8 cellular contexts compared by ENCODE assay signal in the genomic region with DNA sequence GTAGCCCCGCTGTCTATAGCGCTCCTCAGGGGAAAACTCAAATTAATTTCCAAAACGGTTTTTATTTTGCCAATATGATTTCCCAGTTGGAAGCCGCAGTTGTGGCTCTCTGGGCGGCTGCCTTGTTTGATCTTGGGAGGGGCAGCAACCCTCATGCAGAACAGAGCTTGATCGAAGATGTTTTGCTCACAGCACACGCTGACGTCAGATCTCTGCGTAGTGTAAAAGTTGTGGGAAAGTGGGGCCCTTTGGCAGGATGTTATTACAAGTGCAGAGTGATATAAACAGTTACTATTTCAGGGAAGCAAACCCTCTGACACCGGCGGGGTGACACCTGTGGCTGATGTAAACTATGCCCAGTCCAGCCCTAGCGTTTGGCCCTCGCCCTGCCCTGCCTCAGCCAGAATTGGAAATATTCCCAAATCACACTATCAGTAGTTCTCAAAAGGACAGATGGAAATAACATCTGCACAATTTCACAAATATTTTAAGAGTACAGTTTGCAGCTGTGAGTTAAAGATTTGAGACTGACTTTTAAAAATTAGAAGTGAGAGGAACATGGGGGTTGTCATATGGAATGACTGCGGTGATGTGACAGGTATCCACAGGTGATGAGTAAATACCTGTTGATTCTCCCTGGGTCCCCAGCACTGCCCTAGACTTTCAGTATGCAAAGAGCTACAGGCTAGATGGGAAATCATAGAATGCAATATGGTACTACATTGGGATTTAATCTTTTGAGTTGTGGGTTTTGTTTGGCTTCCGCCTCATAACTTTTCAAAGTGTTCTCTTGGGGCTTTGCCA. TPM values are rescaled to one million over a fixed set of nuclear protein-coding genes. Genes with fewer than 3 reads are reported as not detected.
DNase-seq lines count a peak whose midpoint lies in the region; ATAC-seq, FAIRE-seq and TF ChIP-seq lines count a peak whose summit lies in the region.

No MANE protein-coding gene starts in this region.

- no peaks in the 10 kb centered on the region for H3K27me3 ChIP-seq in HCT116 (ENCODE audit: insufficient read depth, low read length)
- H3K27me3 ChIP-seq in iPS-20b (ENCODE audit: insufficient read depth, low read length): peaks cover 68% of the 10 kb centered on the region
- no peaks in the 10 kb centered on the region for H3K27me3 ChIP-seq in small intestine (ENCODE audit: control insufficient read depth in 2 of 2, insufficient read depth in 2 of 2, low read length in 2 of 2)

- H3K27ac Mint-ChIP-seq in activated naive CD8-positive, alpha-beta T cell treated with anti-CD3 and anti-CD28 coated beads, Interleukin-2, amount 10 ng/mL, durations not matched to agents 7 days and 5 days: no peak overlapping the region

- no peaks in the 10 kb centered on the region for H3K36me3 ChIP-seq in HCT116 (ENCODE audit: control insufficient read depth in 1 of 2, insufficient read depth in 2 of 2, low read length in 2 of 2)
- no peaks in the 10 kb centered on the region for H3K36me3 ChIP-seq in iPS-20b (ENCODE audit: insufficient read depth, low read depth, low read length)
- H3K36me3 ChIP-seq in small intestine (ENCODE audit: control insufficient read depth in 2 of 2, insufficient read depth in 2 of 2, low read length in 2 of 2): no peaks in the 10 kb centered on the region

- H2AFZ ChIP-seq in HCT116 (ENCODE audit: low read depth, low read length, poor library complexity, severe bottlenecking): no peak overlapping the region

- DNase-seq in HCT116 (ENCODE audit: low read depth, low spot score) (no peak), small intestine (peak; percentile 21), middle frontal gyrus (ENCODE audit: extremely low spot score, low spot score) (no peak), COLO829 (ENCODE audit: low spot score) (no peak)
- DNase-seq in activated naive CD8-positive, alpha-beta T cell treated with anti-CD3 and anti-CD28 coated beads, Interleukin-2, amount 10 ng/mL, durations not matched to agents 7 days and 5 days: no peak

- no peaks in the 10 kb centered on the region for H3K9me2 ChIP-seq in HCT116 (ENCODE audit: insufficient read depth)

- no peak overlapping the region for H3K4me2 ChIP-seq in HCT116 (ENCODE audit: low read length)

- FAIRE-seq in small intestine (lab: Jason Lieb, UNC): no peak

- BruUV-seq in HCT116 (replicated peaks; lab: Mats Ljungman, UMichigan): TSS peak; percentile 60

- CTCF ChIA-PET in HCT116 (lab: Charles Lee): interaction anchor here (1.6 kb wide), 1 partner anchor 17 kb away, joined by 4 read pairs; no protein-coding TSS in a partner anchor

- no peaks in the 10 kb centered on the region for H3K9me3 ChIP-seq in HCT116 (ENCODE audit: control insufficient read depth in 1 of 2, insufficient read depth in 1 of 2, low read depth in 1 of 2, low read length in 2 of 2)
- H3K9me3 ChIP-seq in iPS-20b (ENCODE audit: insufficient read depth, low read depth, low read length): no peaks in the 10 kb centered on the region
- no peaks in the 10 kb centered on the region for H3K9me3 ChIP-seq in small intestine (ENCODE audit: control insufficient read depth, low read depth)

- H3K9ac ChIP-seq in HCT116 (ENCODE audit: low read length): no peak overlapping the region
- H3K9ac ChIP-seq in iPS-20b (ENCODE audit: low read depth, low read length): no peak overlapping the region

- POLR2A ChIA-PET in HCT116 (lab: Charles Lee): no interaction called here
- POLR2A ChIA-PET in activated naive CD8-positive, alpha-beta T cell treated with anti-CD3 and anti-CD28 coated beads, Interleukin-2, amount 10 ng/mL, durations not matched to agents 7 days and 5 days (lab: Charles Lee): no interaction called here

- peaks cover 37% of the 10 kb centered on the region for H3K27me3 Mint-ChIP-seq in activated naive CD8-positive, alpha-beta T cell treated with anti-CD3 and anti-CD28 coated beads, Interleukin-2, amount 10 ng/mL, durations not matched to agents 7 days and 5 days

- TF ChIP-seq CTCF in HCT116 (IDR thresholded peaks at IDR 0.05 in 2 of 3, conservative IDR thresholded peaks at IDR 0.05 in 1 of 3; ENCODE audit: borderline replicate concordance in 1 of 3, insufficient read depth in 1 of 3, low read depth in 2 of 3, low read length in 2 of 3): no peak

- no peaks in the 10 kb centered on the region for H3K79me2 ChIP-seq in HCT116 (ENCODE audit: insufficient read depth, low read length)

- no peak for ATAC-seq in HCT116
- no peak for ATAC-seq in activated naive CD8-positive, alpha-beta T cell treated with anti-CD3 and anti-CD28 coated beads, Interleukin-2, amount 10 ng/mL, durations not matched to agents 7 days and 5 days (ENCODE audit: low read depth)
- no peak for ATAC-seq in GM21723 (IDR thresholded peaks at IDR 0.05; ENCODE audit: unreplicated experiment)
- no peak for ATAC-seq in HG02763 (IDR thresholded peaks at IDR 0.05; ENCODE audit: unreplicated experiment)

- H4K20me1 ChIP-seq in HCT116 (ENCODE audit: insufficient read depth): no peaks in the 10 kb centered on the region

- RAD21 ChIA-PET in HCT116 (lab: Charles Lee; ENCODE audit: low non-redundant PET in 1 of 2, low total read pairs in 2 of 2, uncharacterized antibody in 2 of 2, unreplicated experiment in 2 of 2): no interaction called here

- H3K4me3 ChIP-seq in HCT116 (replicated peaks in 1 of 2; ENCODE audit: low read depth in 1 of 2, low read length in 2 of 2) (no peak overlapping the region), iPS-20b (ENCODE audit: low read length) (peak overlapping the region; percentile 41; the same call in 1 of the 2 replicates), small intestine (ENCODE audit: low read depth in 1 of 2, low read length in 2 of 2) (peak overlapping the region in 1 of 2 donors; percentile 58)

- intact Hi-C loops in HCT116 (cut with micrococcal nuclease): loop anchor here (10.0 kb wide), 1 partner anchor 648 kb away; no protein-coding TSS in a partner anchor

- H3K4me1 Mint-ChIP-seq in activated naive CD8-positive, alpha-beta T cell treated with anti-CD3 and anti-CD28 coated beads, Interleukin-2, amount 10 ng/mL, durations not matched to agents 7 days and 5 days: peaks cover 15% of the 10 kb centered on the region

- H3K9me3 Mint-ChIP-seq in activated naive CD8-positive, alpha-beta T cell treated with anti-CD3 and anti-CD28 coated beads, Interleukin-2, amount 10 ng/mL, durations not matched to agents 7 days and 5 days: no peaks in the 10 kb centered on the region

- no peak for TF ChIP-seq RAD21 in HCT116 (IDR thresholded peaks at IDR 0.05; ENCODE audit: low read depth)

- peak overlapping the region; percentile 7 for H3K4me3 Mint-ChIP-seq in activated naive CD8-positive, alpha-beta T cell treated with anti-CD3 and anti-CD28 coated beads, Interleukin-2, amount 10 ng/mL, durations not matched to agents 7 days and 5 days

- H3K27ac ChIP-seq in HCT116 (ENCODE audit: low read depth, low read length): no peak overlapping the region
- H3K27ac ChIP-seq in iPS-20b (ENCODE audit: low read length): no peak overlapping the region
- H3K27ac ChIP-seq in small intestine (ENCODE audit: low read depth in 1 of 2, low read length in 1 of 2): peak overlapping the region in 1 of 2 donors; percentile 38

- H3K36me3 Mint-ChIP-seq in activated naive CD8-positive, alpha-beta T cell treated with anti-CD3 and anti-CD28 coated beads, Interleukin-2, amount 10 ng/mL, durations not matched to agents 7 days and 5 days: no peaks in the 10 kb centered on the region

- no peak for TF ChIP-seq POLR2A in HCT116 (IDR thresholded peaks at IDR 0.05; ENCODE audit: borderline replicate concordance, extremely low read depth, insufficient read depth, insufficient read length)

- 36 to 47% (median 40%) methylated on average over 15 of the region's 15 CpGs for WGBS in small intestine, 3 donors

- H3K4me1 ChIP-seq in HCT116 (ENCODE audit: control insufficient read depth in 1 of 2, insufficient read depth in 2 of 2, low read length in 2 of 2) (peaks cover 0 to 4% of the 10 kb centered on the region in 2 experiments; a peak in 1 of 4 replicates), iPS-20b (ENCODE audit: insufficient read depth, low read length) (no peaks in the 10 kb centered on the region), small intestine (ENCODE audit: control insufficient read depth in 2 of 2, insufficient read depth in 1 of 2, low read depth in 1 of 2, low read length in 1 of 2) (no peaks in the 10 kb centered on the region)

TF ChIP-seq in HCT116, 20 proteins besides CTCF, POLR2A, EP300 and RAD21 (continues in another document):
- TF ChIP-seq TCF7L2 (IDR thresholded peaks at IDR 0.05; ENCODE audit: borderline replicate concordance, extremely low read depth, insufficient read depth, insufficient read length) (no peak), YY1 (IDR thresholded peaks at IDR 0.05; ENCODE audit: extremely low read depth, insufficient replicate concordance, low read depth, low read length) (no peak), JUND (IDR thresholded peaks at IDR 0.05) (no peak), CBX3 (IDR thresholded peaks at IDR 0.05; ENCODE audit: low read depth) (no peak), FOSL1 (IDR thresholded peaks at IDR 0.05; ENCODE audit: low read depth) (no peak), ZFX (IDR thresholded peaks at IDR 0.05) (no peak), SRF (IDR thresholded peaks at IDR 0.05; ENCODE audit: low read depth) (no peak), EZH2phosphoT487 (IDR thresholded peaks at IDR 0.05; ENCODE audit: borderline replicate concordance) (no peak), ELF1 (IDR thresholded peaks at IDR 0.05; ENCODE audit: borderline replicate concordance, low read depth) (no peak), SIN3A (IDR thresholded peaks at IDR 0.05; ENCODE audit: low read depth) (no peak), SP1 (IDR thresholded peaks at IDR 0.05; ENCODE audit: low read depth) (no peak), CEBPB (IDR thresholded peaks at IDR 0.05; ENCODE audit: low read depth) (no peak)
- TF ChIP-seq, protein P1, sequence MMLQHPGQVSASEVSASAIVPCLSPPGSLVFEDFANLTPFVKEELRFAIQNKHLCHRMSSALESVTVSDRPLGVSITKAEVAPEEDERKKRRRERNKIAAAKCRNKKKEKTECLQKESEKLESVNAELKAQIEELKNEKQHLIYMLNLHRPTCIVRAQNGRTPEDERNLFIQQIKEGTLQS (IDR thresholded peaks at IDR 0.05): no peak
- TF ChIP-seq, protein P2, sequence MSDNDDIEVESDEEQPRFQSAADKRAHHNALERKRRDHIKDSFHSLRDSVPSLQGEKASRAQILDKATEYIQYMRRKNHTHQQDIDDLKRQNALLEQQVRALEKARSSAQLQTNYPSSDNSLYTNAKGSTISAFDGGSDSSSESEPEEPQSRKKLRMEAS (IDR thresholded peaks at IDR 0.05): no peak

RNA-seq across cellular contexts. Expression of gene SYNM, which starts 1.7 kb away (rescaled TPM):
- 3.3 TPM for total RNA-seq in HCT116 (2021; ENCODE audit: unreplicated experiment)
- polyA plus RNA-seq in HCT116 (2012): 2.4 and 2.9 TPM in 2 replicates
- total RNA-seq in activated naive CD8-positive, alpha-beta T cell treated with anti-CD3 and anti-CD28 coated beads, Interleukin-2, amount 10 ng/mL, durations not matched to agents 7 days and 5 days: 1 to 10 TPM; 4.5 to 6.7 TPM
- polyA plus RNA-seq in small intestine: 10 to 100 TPM in 1 of 3 donors, 1 to 10 TPM in 2; 2.9 to 18.1 (median 3.5) TPM
